19 cellular contexts compared by ENCODE assay signal in genomic region chr6:105714846-105715245, GRCh38.
DNase-seq lines count a peak whose midpoint lies in the region; ATAC-seq and TF ChIP-seq lines count a peak whose summit lies in the region.
"Had no signal": no experiment of that assay in that cellular context is flagged by ENCODE, and none has a peak within 500 bp of the region (broad histone marks: within the 10 kb centered on the region; RNA-seq: fewer than 3 reads in every experiment).

No MANE protein-coding gene starts in this region.

- DNase-seq in DMS53 (lab: John Stamatoyannopoulos, UW) (peak; percentile 4), DMS53 treated with DMSO at 0.1 percent for 48 hours (lab: John Stamatoyannopoulos, UW; ENCODE audit: unreplicated experiment) (no peak), endodermal cell (no peak), epithelial cell of prostate (ENCODE audit: low read depth, low spot score) (peak; percentile 8), PC-3 (no peak), PC-9 (no peak)
- DNase-seq: AML-193; Caco-2; Calu3; CD4-positive, alpha-beta T cell; CD8-positive, alpha-beta T cell; DMS79 treated with DMSO at 0.1 percent for 48 hours; GF-D8 had no signal

- H3K27ac Mint-ChIP-seq in endodermal cell = no peak overlapping the region
- H3K27ac Mint-ChIP-seq: B cell; CD4-positive, alpha-beta T cell; CD8-positive, alpha-beta T cell had no signal

- CTCF ChIA-PET in PC-3 (lab: Charles Lee) = no interaction called here
- CTCF ChIA-PET in PC-9 (lab: Charles Lee) = interaction anchor here (0.6 kb wide), 1 partner anchor 729 kb away, joined by 3 read pairs; no protein-coding TSS in a partner anchor

- H2AFZ ChIP-seq in PC-3 (ENCODE audit: low read length) (no peak overlapping the region), PC-9 (no peak overlapping the region)

- H3K4me1 ChIP-seq in endodermal cell (ENCODE audit: control insufficient read depth, insufficient read depth, low read length) = no peaks in the 10 kb centered on the region
- H3K4me1 ChIP-seq in PC-3 (ENCODE audit: insufficient read depth, low read length) = no peaks in the 10 kb centered on the region
- no peaks in the 10 kb centered on the region for H3K4me1 ChIP-seq in PC-9 (replicated peaks; ENCODE audit: insufficient read depth)
- H3K4me1 ChIP-seq: A549; BLaER1 treated with 17β-estradiol and CSF1 and Interleukin-3, amounts not matched to agents 10 nM and 100 nM; Caco-2 had no signal

- H3K9ac ChIP-seq in endodermal cell (ENCODE audit: extremely low read depth, low read length, poor library complexity, severe bottlenecking) = no peak overlapping the region
- no peak overlapping the region for H3K9ac ChIP-seq in PC-3 (ENCODE audit: low read length)
- H3K9ac ChIP-seq: BLaER1 treated with 17β-estradiol and CSF1 and Interleukin-3, amounts not matched to agents 10 nM and 100 nM had no signal

- BruUV-seq in PC-3 (replicated peaks; lab: Mats Ljungman, UMichigan) (no TSS peak), PC-9 (replicated peaks; lab: Mats Ljungman, UMichigan) (no TSS peak)

- H3K4me3 Mint-ChIP-seq in endodermal cell = no peak overlapping the region
- H3K4me3 Mint-ChIP-seq: B cell; CD4-positive, alpha-beta T cell; CD8-positive, alpha-beta T cell had no signal

- H4K20me1 ChIP-seq in PC-3 (ENCODE audit: low read length) = no peaks in the 10 kb centered on the region
- no peaks in the 10 kb centered on the region for H4K20me1 ChIP-seq in PC-9 (ENCODE audit: insufficient read depth)
- H4K20me1 ChIP-seq: BLaER1 treated with 17β-estradiol and CSF1 and Interleukin-3, amounts not matched to agents 10 nM and 100 nM had no signal

- POLR2A ChIA-PET in PC-3 (lab: Charles Lee; ENCODE audit: unreplicated experiment) (no interaction called here), PC-9 (lab: Charles Lee; ENCODE audit: unreplicated experiment) (no interaction called here)

- no peaks in the 10 kb centered on the region for H3K27me3 Mint-ChIP-seq in endodermal cell (ENCODE audit: insufficient read depth)

- H3K9me3 Mint-ChIP-seq in endodermal cell = peaks cover 44% of the 10 kb centered on the region

- no peaks in the 10 kb centered on the region for H3K27me3 ChIP-seq in endodermal cell (ENCODE audit: control insufficient read depth, insufficient read depth, low read length, poor library complexity, severe bottlenecking)
- no peaks in the 10 kb centered on the region for H3K27me3 ChIP-seq in PC-3 (ENCODE audit: low read length)
- no peaks in the 10 kb centered on the region for H3K27me3 ChIP-seq in PC-9 (ENCODE audit: insufficient read depth, low read depth)
- H3K27me3 ChIP-seq: BLaER1 treated with 17β-estradiol and CSF1 and Interleukin-3, amounts not matched to agents 10 nM and 100 nM had no signal

- ATAC-seq in PC-3 (no peak), GM19467 (IDR thresholded peaks at IDR 0.05; ENCODE audit: unreplicated experiment) (no peak)
- ATAC-seq: A549; CD8-positive, alpha-beta T cell had no signal

- H3K4me2 ChIP-seq in PC-3 (ENCODE audit: low read length) = no peak overlapping the region
- no peak overlapping the region for H3K4me2 ChIP-seq in PC-9
- H3K4me2 ChIP-seq: A549; BLaER1 treated with 17β-estradiol and CSF1 and Interleukin-3, amounts not matched to agents 10 nM and 100 nM had no signal

- H3K79me2 ChIP-seq in PC-3 (ENCODE audit: low read length) (no peaks in the 10 kb centered on the region), PC-9 (ENCODE audit: low read depth) (no peaks in the 10 kb centered on the region)

- H3K9me3 ChIP-seq in endodermal cell (ENCODE audit: control insufficient read depth, low read length) (peaks cover 37% of the 10 kb centered on the region), PC-3 (ENCODE audit: low read length) (peaks cover 10% of the 10 kb centered on the region), PC-9 (ENCODE audit: insufficient read depth, low read depth) (peaks cover 35% of the 10 kb centered on the region)

- H3K4me3 ChIP-seq in endodermal cell (ENCODE audit: low read length) (peak overlapping the region; percentile 21), PC-3 (ENCODE audit: low read length) (no peak overlapping the region), PC-9 (no peak overlapping the region)
- H3K4me3 ChIP-seq: A549; BLaER1 treated with 17β-estradiol and CSF1 and Interleukin-3, amounts not matched to agents 10 nM and 100 nM had no signal

- H3K4me1 Mint-ChIP-seq in endodermal cell = no peaks in the 10 kb centered on the region
- H3K4me1 Mint-ChIP-seq: B cell had no signal

- H3K27ac ChIP-seq in endodermal cell (ENCODE audit: low read depth, low read length) (no peak overlapping the region), epithelial cell of prostate (peak overlapping the region; percentile 4), PC-3 (ENCODE audit: low read length) (no peak overlapping the region), PC-9 (no peak overlapping the region)
- H3K27ac ChIP-seq: 22Rv1; A549; BLaER1 treated with 17β-estradiol and CSF1 and Interleukin-3, amounts not matched to agents 10 nM and 100 nM; C4-2B had no signal

- TF ChIP-seq CTCF in endodermal cell (conservative IDR thresholded peaks at IDR 0.05) (no peak), PC-3 (conservative IDR thresholded peaks at IDR 0.05; ENCODE audit: low read depth, low read length) (no peak), PC-9 (conservative IDR thresholded peaks at IDR 0.05) (no peak)

- H3K9me2 ChIP-seq in PC-3 (replicated peaks; ENCODE audit: low read length) (no peaks in the 10 kb centered on the region), PC-9 (ENCODE audit: insufficient read depth) (no peaks in the 10 kb centered on the region; the same call in 1 of the 2 replicates)

- intact Hi-C loops in PC-3 (cut with micrococcal nuclease) (no loop called here), PC-9 (cut with micrococcal nuclease; ENCODE audit: unreplicated experiment) (no loop called here)

- H3F3A ChIP-seq in PC-3 (ENCODE audit: low read length, unreplicated experiment) = no peaks in the 10 kb centered on the region
- H3F3A ChIP-seq in PC-9 (ENCODE audit: insufficient read depth, low read depth) = 0 out of 2 replicates have a peak, but pooled peaks cover 6% of the 10 kb centered on the region

- no peaks in the 10 kb centered on the region for H3K36me3 ChIP-seq in endodermal cell (ENCODE audit: control insufficient read depth, insufficient read depth, low read length)
- H3K36me3 ChIP-seq in PC-3 (ENCODE audit: low read depth, low read length) = no peaks in the 10 kb centered on the region; the same call in 1 of the 2 replicates
- no peaks in the 10 kb centered on the region for H3K36me3 ChIP-seq in PC-9 (ENCODE audit: low read depth)
- H3K36me3 ChIP-seq: BLaER1 treated with 17β-estradiol and CSF1 and Interleukin-3, amounts not matched to agents 10 nM and 100 nM had no signal

- peaks cover 6% of the 10 kb centered on the region for H3K36me3 Mint-ChIP-seq in endodermal cell (ENCODE audit: low read depth)
- H3K36me3 Mint-ChIP-seq: CD8-positive, alpha-beta T cell had no signal

Comparison
In these comparisons a context has a peak if more than half of its experiments do, and no peak if none do; other contexts are left out.
1. DNase-seq: peak in DMS53 (single experiment) and epithelial cell of prostate (single experiment); none in DMS53 treated with DMSO at 0.1 percent for 48 hours (single experiment), endodermal cell (single experiment), PC-3 (single experiment) and PC-9 (0 of 2).